Comparison of ENCODE assay signal across 8 cellular contexts in genomic region chr2:30233142-30233961, GRCh38. TPM values are rescaled to one million over a fixed set of nuclear protein-coding genes. Genes with fewer than 3 reads are reported as not detected.
DNase-seq lines count a peak whose midpoint lies in the region; ATAC-seq and TF ChIP-seq lines count a peak whose summit lies in the region.

No MANE protein-coding gene starts in this region.

- 33 to 51% methylated on average over 5 of the region's 5 CpGs for WGBS in testis, 2 donors

- peak overlapping the region; percentile 76 for H3K4me3 Mint-ChIP-seq in activated CD4-positive, alpha-beta T cell treated with anti-CD3 and anti-CD28 coated beads for 36 hours

- no peak for ATAC-seq in activated CD4-positive, alpha-beta T cell treated with anti-CD3 and anti-CD28 coated beads for 36 hours
- no peak for ATAC-seq in activated naive CD4-positive, alpha-beta T cell treated with anti-CD3 and anti-CD28 coated beads, Interleukin-2, amount 50 U/mL, for 72 hours
- ATAC-seq in left lung, result no peak

- H3K4me1 ChIP-seq in left lung (peaks cover 22 to 61% of the 10 kb centered on the region in 2 donors), testis (peaks cover 18% of the 10 kb centered on the region)

- H3K27me3 Mint-ChIP-seq in activated CD4-positive, alpha-beta T cell treated with anti-CD3 and anti-CD28 coated beads for 36 hours, result peaks cover 6% of the 10 kb centered on the region

- DNase-seq in activated CD4-positive, alpha-beta T cell treated with anti-CD3 and anti-CD28 coated beads for 36 hours, result no peak
- DNase-seq in activated CD4-positive, alpha-beta T cell treated with anti-CD3 and anti-CD28 coated beads for 4 hours, result no peak
- DNase-seq in activated naive CD4-positive, alpha-beta T cell treated with anti-CD3 and anti-CD28 coated beads, Interleukin-2, amount 50 U/mL, for 72 hours (ENCODE audit: low spot score in 2 of 2), result no peak
- DNase-seq in left lung (no peak), testis (no peak), A172 (ENCODE audit: low spot score) (no peak), mucosa of gallbladder (ENCODE audit: low spot score) (no peak)
- no peak for DNase-seq in stimulated activated CD4-positive, alpha-beta T cell treated with anti-CD3 and anti-CD28 coated beads, Interleukin-2, amount 100 ng/mL, for 48 hours

- TF ChIP-seq CTCF in left lung (IDR thresholded peaks at IDR 0.05) (no peak), testis (IDR thresholded peaks at IDR 0.05) (no peak)

- CTCF ChIA-PET in activated CD4-positive, alpha-beta T cell treated with anti-CD3 and anti-CD28 coated beads for 36 hours (lab: Charles Lee), result interaction anchor here (0.6 to 1.6 kb wide), 14 partner anchors 9 to 478 kb away, joined by 3 to 8 read pairs (median 3); no protein-coding TSS in a partner anchor

- H3K36me3 ChIP-seq in left lung (peaks cover 0 to 10% of the 10 kb centered on the region in 2 donors), testis (ENCODE audit: low read depth, missing control alignments) (no peaks in the 10 kb centered on the region)

- no peak for TF ChIP-seq POLR2A in testis (IDR thresholded peaks at IDR 0.05)

- H3K36me3 Mint-ChIP-seq in activated CD4-positive, alpha-beta T cell treated with anti-CD3 and anti-CD28 coated beads for 36 hours (ENCODE audit: low read depth), result peaks cover 49% of the 10 kb centered on the region
- H3K36me3 Mint-ChIP-seq in activated naive CD4-positive, alpha-beta T cell treated with anti-CD3 and anti-CD28 coated beads, Interleukin-2, amount 50 U/mL, for 72 hours, result peaks cover 29 to 42% of the 10 kb centered on the region in 2 donors

- H3K27ac ChIP-seq in left lung, result peak overlapping the region; percentile 77 to 92
- peak overlapping the region; percentile 57 to 88 for H3K27ac ChIP-seq in testis

- H3K4me3 ChIP-seq in left lung (peak overlapping the region; percentile 68 to 92), testis (peak overlapping the region; percentile 70 to 73)

- intact Hi-C loops in activated CD4-positive, alpha-beta T cell treated with anti-CD3 and anti-CD28 coated beads for 36 hours (cut with DNase I, micrococcal nuclease), result loop anchor here (5.0 to 10.0 kb wide), 2 partner anchors 104 to 1489 kb away; no protein-coding TSS in a partner anchor
- intact Hi-C loops in left lung (cut with DNase I), result loop anchor here in 1 of 2 donors (10.0 kb wide), 1 partner anchor 241 kb away; no protein-coding TSS in a partner anchor
- intact Hi-C loops in testis (cut with DNase I; ENCODE audit: low total_unique reads), result loop anchor here (10.0 kb wide), 1 partner anchor 471 kb away; no protein-coding TSS in a partner anchor

- POLR2A ChIA-PET in activated CD4-positive, alpha-beta T cell treated with anti-CD3 and anti-CD28 coated beads for 36 hours (lab: Charles Lee), result interaction anchor here (0.7 to 3.5 kb wide), 11 partner anchors 20 to 188 kb away, joined by 3 to 22 read pairs (median 3); no protein-coding TSS in a partner anchor

- peaks cover 66% of the 10 kb centered on the region for H3K4me1 Mint-ChIP-seq in activated CD4-positive, alpha-beta T cell treated with anti-CD3 and anti-CD28 coated beads for 36 hours

- H3K27me3 ChIP-seq in left lung, result peaks cover 0 to 53% of the 10 kb centered on the region in 2 donors
- H3K27me3 ChIP-seq in testis, result no peaks in the 10 kb centered on the region

- peaks cover 3% of the 10 kb centered on the region for H3K9me3 Mint-ChIP-seq in activated CD4-positive, alpha-beta T cell treated with anti-CD3 and anti-CD28 coated beads for 36 hours (ENCODE audit: low read depth)
- peaks cover 0 to 5% of the 10 kb centered on the region in 2 donors for H3K9me3 Mint-ChIP-seq in activated naive CD4-positive, alpha-beta T cell treated with anti-CD3 and anti-CD28 coated beads, Interleukin-2, amount 50 U/mL, for 72 hours

- H3K9me3 ChIP-seq in left lung (no peaks in the 10 kb centered on the region), testis (no peaks in the 10 kb centered on the region)

- H3K27ac Mint-ChIP-seq in activated CD4-positive, alpha-beta T cell treated with anti-CD3 and anti-CD28 coated beads for 36 hours, result peak overlapping the region; percentile 93
- peak overlapping the region; percentile 85 to 98 for H3K27ac Mint-ChIP-seq in activated naive CD4-positive, alpha-beta T cell treated with anti-CD3 and anti-CD28 coated beads, Interleukin-2, amount 50 U/mL, for 72 hours

RNA-seq across cellular contexts. Expression of gene LBH, which starts 2.0 kb away (rescaled TPM):
- 100 to 1,000 TPM in 1 of 2 experiments, 10 to 100 TPM in 1; 89.6 to 108 TPM for total RNA-seq in activated CD4-positive, alpha-beta T cell treated with anti-CD3 and anti-CD28 coated beads for 36 hours
- total RNA-seq in activated naive CD4-positive, alpha-beta T cell treated with anti-CD3 and anti-CD28 coated beads, Interleukin-2, amount 50 U/mL, for 72 hours, result 10 to 100 TPM; 67.0 to 88.2 TPM
- total RNA-seq in left lung, result 100 to 1,000 TPM; 119 to 256 TPM
- total RNA-seq in testis, result 10 to 100 TPM; 23.9 to 32.1 TPM
- polyA plus RNA-seq in testis (ENCODE audit: insufficient read depth, low read depth, low replicate concordance), result 25.7 TPM
- total RNA-seq in A172 (2014; rRNA removed; shearing (Covaris generic)), result 87.4 and 182 TPM in 2 replicates
- 114 TPM for total RNA-seq in mucosa of gallbladder
